ENCODE assay signal across 23 cellular contexts in the genomic region with DNA sequence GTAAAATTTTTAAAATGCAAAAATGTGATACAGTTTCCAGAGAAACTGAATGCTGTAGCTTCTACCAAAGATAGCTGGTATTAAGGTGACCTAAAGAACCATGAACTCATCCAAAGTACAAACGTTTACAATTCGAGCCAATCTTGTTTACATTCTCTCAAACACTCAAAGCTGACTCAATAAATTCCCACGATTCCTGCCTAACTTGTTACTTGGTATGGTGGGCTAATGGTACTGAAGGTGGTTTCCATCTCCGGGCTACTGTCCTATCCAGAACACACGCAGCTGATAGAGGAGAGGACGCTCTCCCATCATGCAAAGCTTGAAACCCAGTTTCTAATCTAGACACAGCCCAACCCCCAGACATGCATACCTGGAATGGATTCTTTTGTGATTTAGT. TPM values are rescaled to one million over a fixed set of nuclear protein-coding genes. Genes with fewer than 3 reads are reported as not detected.
A peak's percentile ranks its signal among the peaks of the same experiment; 100 is the strongest.
DNase-seq lines count a peak whose midpoint lies in the region; ATAC-seq, FAIRE-seq and TF ChIP-seq lines count a peak whose summit lies in the region.
"Had no signal": no experiment of that assay in that cellular context is flagged by ENCODE, and none has a peak within 500 bp of the region (broad histone marks: within the 10 kb centered on the region; RNA-seq: fewer than 3 reads in every experiment).

No MANE protein-coding gene starts in this region.

- no peaks in the 10 kb centered on the region for H3K9me3 ChIP-seq in SJSA1 (replicated peaks)
- H3K9me3 ChIP-seq in keratinocyte (ENCODE audit: control insufficient read depth, low read depth, low read length): no peaks in the 10 kb centered on the region
- H3K9me3 ChIP-seq in stomach smooth muscle (ENCODE audit: control insufficient read depth in 2 of 2, low read length in 2 of 2): no peaks in the 10 kb centered on the region
- H3K9me3 ChIP-seq: ovary, spleen, thyroid gland had no signal

- no peaks in the 10 kb centered on the region for H3K27me3 ChIP-seq in SJSA1 (replicated peaks)
- H3K27me3 ChIP-seq in keratinocyte (ENCODE audit: control insufficient read depth, extremely low read depth, insufficient read depth, low read length): no peaks in the 10 kb centered on the region
- no peaks in the 10 kb centered on the region for H3K27me3 ChIP-seq in stomach smooth muscle (ENCODE audit: control insufficient read depth in 1 of 2, insufficient read depth in 2 of 2, low read length in 2 of 2)
- H3K27me3 ChIP-seq: ovary, spleen, thyroid gland had no signal

- no peak for TF ChIP-seq CTCF in keratinocyte (optimal IDR thresholded peaks at IDR 0.05 in 1 of 3, IDR thresholded peaks at IDR 0.05 in 1 of 3, conservative IDR thresholded peaks at IDR 0.05 in 1 of 3; ENCODE audit: extremely low read depth in 1 of 3, insufficient read depth in 2 of 3, low read length in 3 of 3)

- peaks cover 34% of the 10 kb centered on the region for H3K4me1 ChIP-seq in SJSA1 (replicated peaks)
- peaks cover 38% of the 10 kb centered on the region for H3K4me1 ChIP-seq in keratinocyte (ENCODE audit: control insufficient read depth, extremely low read depth, insufficient read depth, low read length)
- H3K4me1 ChIP-seq in stomach smooth muscle (ENCODE audit: control insufficient read depth, insufficient read depth, low read length): peaks cover 46% of the 10 kb centered on the region
- H3K4me1 ChIP-seq: spleen had no signal

- H3K4me1 Mint-ChIP-seq in activated T-cell treated with anti-CD3 and anti-CD28 coated beads, Interleukin-2, amount 50 U/mL, for 24 hours (ENCODE audit: low read depth): peaks cover 57% of the 10 kb centered on the region
- H3K4me1 Mint-ChIP-seq in activated T-cell treated with anti-CD3 and anti-CD28 coated beads, Interleukin-2, amount 50 U/mL, for 4 hours (ENCODE audit: low read depth): peaks cover 31% of the 10 kb centered on the region
- H3K4me1 Mint-ChIP-seq: CD14-positive monocyte had no signal

- dilution Hi-C loops in keratinocyte (cut with MboI; ENCODE audit: extremely low pct_ligation_motif_present, low sequenced_read_pairs): no loop called here

- H3K36me3 Mint-ChIP-seq in activated T-cell treated with anti-CD3 and anti-CD28 coated beads, Interleukin-2, amount 50 U/mL, for 24 hours (ENCODE audit: low read depth): peaks cover 89% of the 10 kb centered on the region
- H3K36me3 Mint-ChIP-seq in activated T-cell treated with anti-CD3 and anti-CD28 coated beads, Interleukin-2, amount 50 U/mL, for 4 hours (ENCODE audit: insufficient read depth): peaks cover 45% of the 10 kb centered on the region

- H2AFZ ChIP-seq in keratinocyte (ENCODE audit: control insufficient read depth, low read length): no peak overlapping the region

- H3K27ac ChIP-seq in SJSA1: peak overlapping the region; percentile 44
- no peak overlapping the region for H3K27ac ChIP-seq in keratinocyte (ENCODE audit: control insufficient read depth, insufficient read depth, low read length)
- peak overlapping the region; percentile 18 for H3K27ac ChIP-seq in stomach smooth muscle (ENCODE audit: low read length)
- H3K27ac ChIP-seq: ovary, spleen, thyroid gland, VCaP had no signal

- peaks cover 21% of the 10 kb centered on the region for H3K79me2 ChIP-seq in keratinocyte (ENCODE audit: control insufficient read depth, insufficient read depth, low read length)

- FAIRE-seq in keratinocyte (lab: Jason Lieb, UNC): peak; percentile 52

- no peaks in the 10 kb centered on the region for H3K9me1 ChIP-seq in keratinocyte (ENCODE audit: control insufficient read depth, extremely low read depth, insufficient read depth, low read length)

- DNase-seq in activated T-cell treated with anti-CD3 and anti-CD28 coated beads, Interleukin-2, amount 50 U/mL, for 24 hours: no peak
- no peak for DNase-seq in activated T-cell treated with anti-CD3 and anti-CD28 coated beads, Interleukin-2, amount 50 U/mL, for 4 hours
- DNase-seq in SJSA1 (ENCODE audit: low read depth in 1 of 2, low spot score in 2 of 2) (peak in 1 of 2 experiments; percentile 80), keratinocyte (ENCODE audit: low read depth, low spot score) (no peak), KG1 (lab: John Stamatoyannopoulos, UW) (no peak)
- DNase-seq: 8988T; activated effector memory CD4-positive, alpha-beta T cell treated with Interleukin-2 at 50 U/mL for 16 hours; anterior cingulate cortex; DMS79 treated with DMSO at 0.1 percent for 48 hours; GOT3; KBM-7; kidney glomerular epithelial cell; NCI-H1436; ovary; spleen; thyroid gland had no signal

- no peaks in the 10 kb centered on the region for H3K27me3 Mint-ChIP-seq in activated T-cell treated with anti-CD3 and anti-CD28 coated beads, Interleukin-2, amount 50 U/mL, for 24 hours
- H3K27me3 Mint-ChIP-seq in activated T-cell treated with anti-CD3 and anti-CD28 coated beads, Interleukin-2, amount 50 U/mL, for 4 hours (ENCODE audit: low read depth): no peaks in the 10 kb centered on the region

- peak overlapping the region; percentile 59 for H3K27ac Mint-ChIP-seq in activated T-cell treated with anti-CD3 and anti-CD28 coated beads, Interleukin-2, amount 50 U/mL, for 24 hours
- H3K27ac Mint-ChIP-seq: stimulated activated effector memory CD8-positive, alpha-beta T cell treated with anti-CD3 and anti-CD28 coated beads, Interleukin-12 subunit alpha, Interleukin-12 subunit beta, amount 100 ng/mL, for 72 hours had no signal

- no peaks in the 10 kb centered on the region for H3K9me3 Mint-ChIP-seq in activated T-cell treated with anti-CD3 and anti-CD28 coated beads, Interleukin-2, amount 50 U/mL, for 24 hours
- H3K9me3 Mint-ChIP-seq in activated T-cell treated with anti-CD3 and anti-CD28 coated beads, Interleukin-2, amount 50 U/mL, for 4 hours: no peaks in the 10 kb centered on the region
- H3K9me3 Mint-ChIP-seq: CD14-positive monocyte; stimulated activated effector memory CD8-positive, alpha-beta T cell treated with anti-CD3 and anti-CD28 coated beads, Interleukin-12 subunit alpha, Interleukin-12 subunit beta, amount 100 ng/mL, for 72 hours had no signal

- H3K36me3 ChIP-seq in SJSA1 (peaks cover 39% of the 10 kb centered on the region), keratinocyte (ENCODE audit: control insufficient read depth in 2 of 2, extremely low read depth in 1 of 2, insufficient read depth in 2 of 2, low read length in 2 of 2) (peaks cover 16 to 34% of the 10 kb centered on the region in 2 experiments), stomach smooth muscle (ENCODE audit: control insufficient read depth in 2 of 2, insufficient read depth in 2 of 2, low read length in 2 of 2) (peaks cover 6 to 8% of the 10 kb centered on the region in 2 donors)
- H3K36me3 ChIP-seq: ovary had no signal

- no peak for ATAC-seq in activated T-cell treated with anti-CD3 and anti-CD28 coated beads, Interleukin-2, amount 50 U/mL, for 4 hours
- ATAC-seq in GM21526 (IDR thresholded peaks at IDR 0.05; ENCODE audit: low FRiP score, unreplicated experiment) (no peak), HG02870 (IDR thresholded peaks at IDR 0.05; ENCODE audit: unreplicated experiment) (no peak)
- ATAC-seq: stimulated activated effector memory CD8-positive, alpha-beta T cell treated with anti-CD3 and anti-CD28 coated beads, Interleukin-12 subunit alpha, Interleukin-12 subunit beta, amount 100 ng/mL, for 72 hours had no signal

- H3K4me3 ChIP-seq in SJSA1 (no peak overlapping the region), keratinocyte (ENCODE audit: control insufficient read depth in 2 of 3, extremely low read depth in 1 of 3, insufficient read depth in 2 of 3, low read depth in 1 of 3, low read length in 3 of 3) (no peak overlapping the region), stomach smooth muscle (ENCODE audit: low read length in 2 of 2) (no peak overlapping the region)
- H3K4me3 ChIP-seq: ovary, spleen, thyroid gland had no signal

- H3K9ac ChIP-seq in keratinocyte (ENCODE audit: control insufficient read depth, extremely low read depth, insufficient read depth, low read length) (no peak overlapping the region), stomach smooth muscle (ENCODE audit: low read length in 2 of 2) (no peak overlapping the region)

- H3K4me3 Mint-ChIP-seq in activated T-cell treated with anti-CD3 and anti-CD28 coated beads, Interleukin-2, amount 50 U/mL, for 24 hours: no peak overlapping the region
- H3K4me3 Mint-ChIP-seq in activated T-cell treated with anti-CD3 and anti-CD28 coated beads, Interleukin-2, amount 50 U/mL, for 4 hours: no peak overlapping the region
- H3K4me3 Mint-ChIP-seq: CD14-positive monocyte; stimulated activated effector memory CD8-positive, alpha-beta T cell treated with anti-CD3 and anti-CD28 coated beads, Interleukin-12 subunit alpha, Interleukin-12 subunit beta, amount 100 ng/mL, for 72 hours had no signal

- peaks cover 2% of the 10 kb centered on the region for H4K20me1 ChIP-seq in keratinocyte (ENCODE audit: control insufficient read depth, extremely low read depth, insufficient read depth, low read length)

- no peak overlapping the region for H3K4me2 ChIP-seq in keratinocyte (ENCODE audit: control insufficient read depth, extremely low read depth, insufficient read depth, low read depth, low read length)

RNA-seq across cellular contexts. Expression of a gene that starts 31.5 kb away (rescaled TPM):
- under 1 TPM; 0.34 to 0.73 (median 0.51) TPM for total RNA-seq in activated T-cell treated with anti-CD3 and anti-CD28 coated beads, Interleukin-2, amount 50 U/mL, for 4 hours
- 1.2 TPM in 1 of 2 replicates, not detected in the other for total RNA-seq in SJSA1 (2014; rRNA removed; shearing (Covaris generic))
- 0.15 to 0.41 TPM (median 0.31 TPM) in 3 replicates for polyA plus RNA-seq in keratinocyte
- 0.19 TPM for polyA plus RNA-seq in keratinocyte (2011; ENCODE audit: low read depth)
- 0.57 and 0.63 TPM in 2 replicates for polyA plus RNA-seq in keratinocyte (2011; cell fraction: cytosol; rRNA removed)
- polyA plus RNA-seq in keratinocyte (2011; cell fraction: nucleus; rRNA removed): 0.48 and 0.51 TPM in 2 replicates
- polyA plus RNA-seq in keratinocyte (2012; ENCODE audit: low replicate concordance): 0.25 and 0.27 TPM in 2 replicates
- 0.20 to 2.0 TPM in 2 of 3 replicates, not detected in the other for polyA minus RNA-seq in keratinocyte
- not detected for polyA minus RNA-seq in keratinocyte (2011; cell fraction: cytosol; rRNA and poly(A)+ RNA removed)
- polyA minus RNA-seq in keratinocyte (2011; cell fraction: nucleus; rRNA and poly(A)+ RNA removed): 0.11 and 0.31 TPM in 2 replicates
- total RNA-seq: epithelial cell of proximal tubule had no signal

RNA-seq across cellular contexts. Expression of a gene that starts 31.7 kb away (rescaled TPM):
- 10 to 100 TPM; 70.7 to 78.4 (median 76.1) TPM for total RNA-seq in activated T-cell treated with anti-CD3 and anti-CD28 coated beads, Interleukin-2, amount 50 U/mL, for 4 hours
- total RNA-seq in SJSA1 (2014; rRNA removed; shearing (Covaris generic)): 83.0 and 88.2 TPM in 2 replicates
- polyA plus RNA-seq in keratinocyte: 165 to 219 TPM (median 166 TPM) in 3 replicates
- polyA plus RNA-seq in keratinocyte (2011; ENCODE audit: low read depth): 42.3 TPM
- polyA plus RNA-seq in keratinocyte (2011; cell fraction: cytosol; rRNA removed): 165 and 304 TPM in 2 replicates
- 195 and 206 TPM in 2 replicates for polyA plus RNA-seq in keratinocyte (2011; cell fraction: nucleus; rRNA removed)
- polyA plus RNA-seq in keratinocyte (2012; ENCODE audit: low replicate concordance): 124 and 129 TPM in 2 replicates
- polyA minus RNA-seq in keratinocyte: 18.8 to 152 TPM (median 97.9 TPM) in 3 replicates
- polyA minus RNA-seq in keratinocyte (2011; cell fraction: cytosol; rRNA and poly(A)+ RNA removed): 48.7 TPM
- polyA minus RNA-seq in keratinocyte (2011; cell fraction: nucleus; rRNA and poly(A)+ RNA removed): 30.4 and 33.1 TPM in 2 replicates

RNA-seq across cellular contexts. Expression of a gene that starts 49.5 kb away (rescaled TPM):
- total RNA-seq in activated T-cell treated with anti-CD3 and anti-CD28 coated beads, Interleukin-2, amount 50 U/mL, for 4 hours: 10 to 100 TPM; 74.2 to 76.4 (median 74.4) TPM
- total RNA-seq in SJSA1 (2014; rRNA removed; shearing (Covaris generic)): 4.7 and 5.6 TPM in 2 replicates
- polyA plus RNA-seq in keratinocyte: 23.3 to 35.9 TPM (median 23.7 TPM) in 3 replicates
- 5.6 TPM for polyA plus RNA-seq in keratinocyte (2011; ENCODE audit: low read depth)
- 14.6 and 27.5 TPM in 2 replicates for polyA plus RNA-seq in keratinocyte (2011; cell fraction: cytosol; rRNA removed)
- polyA plus RNA-seq in keratinocyte (2011; cell fraction: nucleus; rRNA removed): 21.6 and 28.6 TPM in 2 replicates
- 16.2 and 20.7 TPM in 2 replicates for polyA plus RNA-seq in keratinocyte (2012; ENCODE audit: low replicate concordance)
- polyA minus RNA-seq in keratinocyte: 35.9 to 44.9 TPM (median 36.5 TPM) in 3 replicates
- polyA minus RNA-seq in keratinocyte (2011; cell fraction: cytosol; rRNA and poly(A)+ RNA removed): 27.0 TPM
- polyA minus RNA-seq in keratinocyte (2011; cell fraction: nucleus; rRNA and poly(A)+ RNA removed): 17.8 and 30.9 TPM in 2 replicates

Comparison
In these comparisons a context has a peak if more than half of its experiments do, and no peak if none do; other contexts are left out.
1. RNA of a gene that starts 49.5 kb away (total RNA-seq): 74.2 to 76.4 TPM in activated T-cell treated with anti-CD3 and anti-CD28 coated beads, Interleukin-2, amount 50 U/mL, for 4 hours; 4.7 to 5.6 TPM in SJSA1; every median in the first group is over 10 times any median in the second.